ENCODE assay signal across 8 cellular contexts in genomic region chr3:72847751-72848702, GRCh38. TPM values are rescaled to one million over a fixed set of nuclear protein-coding genes. Genes with fewer than 3 reads are reported as not detected.
DNase-seq lines count a peak whose midpoint lies in the region; ATAC-seq and TF ChIP-seq lines count a peak whose summit lies in the region.

SHQ1 (minus strand) TSS chr3:72848445; CDS start chr3:72848340, 105 bp downstream.

- peaks cover 0 to 22% (median 2%) of the 10 kb centered on the region in 3 donors for H3K36me3 Mint-ChIP-seq in CD8-positive, alpha-beta memory T cell
- peaks cover 13% of the 10 kb centered on the region for H3K36me3 Mint-ChIP-seq in activated CD8-positive, alpha-beta T cell treated with anti-CD3 and anti-CD28 coated beads, Interleukin-2, amount 10 ng/mL, durations not matched to agents 7 days and 5 days (ENCODE audit: low read depth)

- peaks cover 49 to 60% (median 56%) of the 10 kb centered on the region in 3 donors for H3K4me1 Mint-ChIP-seq in CD8-positive, alpha-beta memory T cell
- H3K4me1 Mint-ChIP-seq in activated CD8-positive, alpha-beta T cell treated with anti-CD3 and anti-CD28 coated beads, Interleukin-2, amount 10 ng/mL, durations not matched to agents 7 days and 5 days (ENCODE audit: low read depth): peaks cover 49% of the 10 kb centered on the region

- peak; percentile 97 for ATAC-seq in GM19455 (IDR thresholded peaks at IDR 0.05; ENCODE audit: unreplicated experiment)
- peak; percentile 95 for ATAC-seq in activated CD8-positive, alpha-beta T cell treated with anti-CD3 and anti-CD28 coated beads, Interleukin-2, amount 10 ng/mL, durations not matched to agents 7 days and 5 days
- peak; percentile 98 to 99 for ATAC-seq in lower lobe of right lung

- H3K27me3 ChIP-seq in CD8-positive, alpha-beta memory T cell (ENCODE audit: insufficient read depth, low read length, poor library complexity, severe bottlenecking): no peaks in the 10 kb centered on the region
- H3K27me3 ChIP-seq in lower lobe of right lung (ENCODE audit: low read depth): no peaks in the 10 kb centered on the region

- intact Hi-C loops in lower lobe of right lung (cut with DNase I): no loop called here

- peak within 1 kb of the TSS; percentile 40 for H3K27ac ChIP-seq in CD8-positive, alpha-beta memory T cell (ENCODE audit: low read depth, low read length)
- H3K27ac ChIP-seq in lower lobe of right lung: peak within 1 kb of the TSS; percentile 59

- no peaks in the 10 kb centered on the region for H3K27me3 Mint-ChIP-seq in CD8-positive, alpha-beta memory T cell
- no peaks in the 10 kb centered on the region for H3K27me3 Mint-ChIP-seq in activated CD8-positive, alpha-beta T cell treated with anti-CD3 and anti-CD28 coated beads, Interleukin-2, amount 10 ng/mL, durations not matched to agents 7 days and 5 days (ENCODE audit: low read depth)

- no peaks in the 10 kb centered on the region for H3K9me3 Mint-ChIP-seq in CD8-positive, alpha-beta memory T cell
- H3K9me3 Mint-ChIP-seq in activated CD8-positive, alpha-beta T cell treated with anti-CD3 and anti-CD28 coated beads, Interleukin-2, amount 10 ng/mL, durations not matched to agents 7 days and 5 days (ENCODE audit: insufficient read depth): no peaks in the 10 kb centered on the region

- peak within 1 kb of the TSS; percentile 93 to 99 (median 94) for H3K4me3 Mint-ChIP-seq in CD8-positive, alpha-beta memory T cell
- peak within 1 kb of the TSS; percentile 94 for H3K4me3 Mint-ChIP-seq in activated CD8-positive, alpha-beta T cell treated with anti-CD3 and anti-CD28 coated beads, Interleukin-2, amount 10 ng/mL, durations not matched to agents 7 days and 5 days

- CTCF ChIA-PET in CD8-positive, alpha-beta memory T cell (lab: Charles Lee): no interaction called here
- CTCF ChIA-PET in activated CD8-positive, alpha-beta T cell treated with anti-CD3 and anti-CD28 coated beads, Interleukin-2, amount 10 ng/mL, durations not matched to agents 7 days and 5 days (lab: Charles Lee): interaction anchor here (0.6 to 5.6 kb wide), 8 partner anchors 11 to 973 kb away, joined by 3 to 43 read pairs (median 4); partner anchors contain the start of gene GXYLT2

- H3K36me3 ChIP-seq in CD8-positive, alpha-beta memory T cell (ENCODE audit: insufficient read depth, low read length): no peaks in the 10 kb centered on the region
- peaks cover 4% of the 10 kb centered on the region for H3K36me3 ChIP-seq in lower lobe of right lung

- no peaks in the 10 kb centered on the region for H3K9me3 ChIP-seq in CD8-positive, alpha-beta memory T cell (ENCODE audit: low read length)
- no peaks in the 10 kb centered on the region for H3K9me3 ChIP-seq in lower lobe of right lung

- H3K4me3 ChIP-seq in CD8-positive, alpha-beta memory T cell (ENCODE audit: low read length): peak within 1 kb of the TSS; percentile 91
- peak within 1 kb of the TSS; percentile 64 for H3K4me3 ChIP-seq in lower lobe of right lung

- peaks cover 18% of the 10 kb centered on the region for H3K4me1 ChIP-seq in CD8-positive, alpha-beta memory T cell (ENCODE audit: insufficient read depth, low read length)
- H3K4me1 ChIP-seq in lower lobe of right lung: peaks cover 28% of the 10 kb centered on the region

- H3K27ac Mint-ChIP-seq in CD8-positive, alpha-beta memory T cell: peak within 1 kb of the TSS; percentile 79 to 94 (median 86)
- H3K27ac Mint-ChIP-seq in activated CD8-positive, alpha-beta T cell treated with anti-CD3 and anti-CD28 coated beads, Interleukin-2, amount 10 ng/mL, durations not matched to agents 7 days and 5 days: peak within 1 kb of the TSS; percentile 84

- TF ChIP-seq CTCF in lower lobe of right lung (IDR thresholded peaks at IDR 0.05): no peak

- DNase-seq in CD8-positive, alpha-beta memory T cell: peak; percentile 89 to 95 (median 90)
- DNase-seq in HK-2 (ENCODE audit: unreplicated experiment) (peak; percentile 88), NK-92 (lab: John Stamatoyannopoulos, UW; ENCODE audit: unreplicated experiment) (peak; percentile 59), lower lobe of right lung (peak; percentile 97)
- DNase-seq in activated CD8-positive, alpha-beta T cell treated with anti-CD3 and anti-CD28 coated beads, Interleukin-2, amount 10 ng/mL, durations not matched to agents 7 days and 5 days: peak; percentile 97
- peak; percentile 93 for DNase-seq in effector CD8-positive, alpha-beta T cell (lab: John Stamatoyannopoulos, UW)
- DNase-seq in stimulated activated CD4-positive, alpha-beta T cell treated with anti-CD3 and anti-CD28 coated beads, TNF-alpha, amount 100 ng/mL, for 1 hour (ENCODE audit: low read depth in 3 of 3, low spot score in 1 of 3): peak; percentile 83 to 92 (median 86)

- POLR2A ChIA-PET in CD8-positive, alpha-beta memory T cell (lab: Charles Lee): interaction anchor here (0.6 kb wide), 2 partner anchors 147 to 1792 kb away, joined by 3 to 4 read pairs; no protein-coding TSS in a partner anchor
- POLR2A ChIA-PET in activated CD8-positive, alpha-beta T cell treated with anti-CD3 and anti-CD28 coated beads, Interleukin-2, amount 10 ng/mL, durations not matched to agents 7 days and 5 days (lab: Charles Lee): interaction anchor here (0.5 to 1.2 kb wide), 4 partner anchors 11 to 1124 kb away, joined by 3 to 4 read pairs (median 3); partner anchors contain the start of gene PPP4R2

RNA-seq across cellular contexts. Expression of gene SHQ1, which starts in this region (rescaled TPM):
- 10 to 100 TPM; 36.0 to 37.7 TPM for total RNA-seq in CD8-positive, alpha-beta memory T cell
- polyA plus RNA-seq in CD8-positive, alpha-beta memory T cell: 44.9 TPM
- total RNA-seq in activated CD8-positive, alpha-beta T cell treated with anti-CD3 and anti-CD28 coated beads, Interleukin-2, amount 10 ng/mL, durations not matched to agents 7 days and 5 days: 10 to 100 TPM; 27.2 to 28.0 TPM
- total RNA-seq in lower lobe of right lung: 16.8 TPM

Comparison
In these comparisons a context has a peak if more than half of its experiments do, and no peak if none do; other contexts are left out.
1. Peak in every context shown above with its lines: DNase-seq, ATAC-seq, H3K4me3 ChIP-seq and H3K27ac ChIP-seq.